Comparison of ENCODE assay signal across 1 cellular context in genomic region chr5:2591777-2592453, GRCh38.
TF ChIP-seq lines count a peak whose summit lies in the region.

No MANE protein-coding gene starts in this region.

TF ChIP-seq in GM23338, 12 proteins besides CTCF, POLR2A, EP300 and RAD21 (continued from another document):
- TF ChIP-seq STAT1 (IDR thresholded peaks at IDR 0.05; ENCODE audit: unreplicated experiment) (no peak), ZNF331 (CRISPR knock-in tag; IDR thresholded peaks at IDR 0.05; ENCODE audit: low read depth) (no peak), EZH2 (IDR thresholded peaks at IDR 0.05; ENCODE audit: low read depth, unreplicated experiment) (no peak), CREB1 (CRISPR knock-in tag; IDR thresholded peaks at IDR 0.05; ENCODE audit: low read depth) (no peak), REST (IDR thresholded peaks at IDR 0.05; ENCODE audit: unreplicated experiment) (no peak)
